Comparison of ENCODE assay signal across 1 cellular context in genomic region chr2:74413001-74413698, GRCh38.
TF ChIP-seq lines count a peak whose summit lies in the region.

No MANE protein-coding gene starts in this region.

TF ChIP-seq in H1, 55 proteins besides CTCF, POLR2A, EP300 and RAD21:
- TF ChIP-seq BCL11A (IDR thresholded peaks at IDR 0.05; ENCODE audit: low read depth in 2 of 2, low read length in 2 of 2) (no peak), JUND (IDR thresholded peaks at IDR 0.05; ENCODE audit: low read length) (no peak), RNF2 (IDR thresholded peaks at IDR 0.05; ENCODE audit: borderline replicate concordance, low read depth, low read length, missing control alignments, poor library complexity, severe bottlenecking) (no peak), SIN3A (conservative IDR thresholded peaks at IDR 0.05 in 1 of 2, IDR thresholded peaks at IDR 0.05 in 1 of 2; ENCODE audit: low read depth in 1 of 2, low read length in 2 of 2) (no peak), CTBP2 (IDR thresholded peaks at IDR 0.05; ENCODE audit: borderline replicate concordance, insufficient read depth, insufficient read length, low read length) (no peak)
